ENCODE assay signal across 8 cellular contexts in genomic region chr17:57861737-57862409, GRCh38. TPM values are rescaled to one million over a fixed set of nuclear protein-coding genes. Genes with fewer than 3 reads are reported as not detected.
DNase-seq lines count a peak whose midpoint lies in the region; ATAC-seq and TF ChIP-seq lines count a peak whose summit lies in the region.

No MANE protein-coding gene starts in this region.

- peak overlapping the region; percentile 60 for H3K4me3 Mint-ChIP-seq in activated CD4-positive, alpha-beta T cell treated with anti-CD3 and anti-CD28 coated beads for 36 hours
- peak overlapping the region; percentile 68 for H3K4me3 Mint-ChIP-seq in stimulated activated effector memory CD8-positive, alpha-beta T cell treated with anti-CD3 and anti-CD28 coated beads, Interleukin-12 subunit alpha, Interleukin-12 subunit beta, amount 100 ng/mL, for 72 hours

- POLR2A ChIA-PET in activated CD4-positive, alpha-beta T cell treated with anti-CD3 and anti-CD28 coated beads for 36 hours (lab: Charles Lee) = no interaction called here

- no peak overlapping the region for H3K27ac Mint-ChIP-seq in activated CD4-positive, alpha-beta T cell treated with anti-CD3 and anti-CD28 coated beads for 36 hours
- no peak overlapping the region for H3K27ac Mint-ChIP-seq in stimulated activated effector memory CD8-positive, alpha-beta T cell treated with anti-CD3 and anti-CD28 coated beads, Interleukin-12 subunit alpha, Interleukin-12 subunit beta, amount 100 ng/mL, for 72 hours

- H3K27ac ChIP-seq in brain microvascular endothelial cell = no peak overlapping the region

- peaks cover 13% of the 10 kb centered on the region for H3K27me3 Mint-ChIP-seq in activated CD4-positive, alpha-beta T cell treated with anti-CD3 and anti-CD28 coated beads for 36 hours

- no peaks in the 10 kb centered on the region for H3K36me3 Mint-ChIP-seq in activated CD4-positive, alpha-beta T cell treated with anti-CD3 and anti-CD28 coated beads for 36 hours (ENCODE audit: low read depth)
- H3K36me3 Mint-ChIP-seq in stimulated activated effector memory CD8-positive, alpha-beta T cell treated with anti-CD3 and anti-CD28 coated beads, Interleukin-12 subunit alpha, Interleukin-12 subunit beta, amount 100 ng/mL, for 72 hours = no peaks in the 10 kb centered on the region

- intact Hi-C loops in activated CD4-positive, alpha-beta T cell treated with anti-CD3 and anti-CD28 coated beads for 36 hours (cut with DNase I, micrococcal nuclease) = no loop called here

- no peaks in the 10 kb centered on the region for H3K9me3 Mint-ChIP-seq in activated CD4-positive, alpha-beta T cell treated with anti-CD3 and anti-CD28 coated beads for 36 hours (ENCODE audit: low read depth)
- H3K9me3 Mint-ChIP-seq in stimulated activated effector memory CD8-positive, alpha-beta T cell treated with anti-CD3 and anti-CD28 coated beads, Interleukin-12 subunit alpha, Interleukin-12 subunit beta, amount 100 ng/mL, for 72 hours = no peaks in the 10 kb centered on the region

- no peaks in the 10 kb centered on the region for H3K27me3 ChIP-seq in brain microvascular endothelial cell (replicated peaks)

- TF ChIP-seq CTCF in brain microvascular endothelial cell (IDR thresholded peaks at IDR 0.05; ENCODE audit: low read depth, low read length, missing control alignments) = no peak

- no peak for DNase-seq in activated CD4-positive, alpha-beta T cell treated with anti-CD3 and anti-CD28 coated beads for 36 hours
- no peak for DNase-seq in activated CD4-positive, alpha-beta T cell treated with anti-CD3 and anti-CD28 coated beads, Interleukin-2, amount 50 U/mL, for 1 hour
- DNase-seq in brain microvascular endothelial cell (no peak), iris pigment epithelial cell (ENCODE audit: low read depth) (peak; percentile 43), NCI-H1930 (lab: John Stamatoyannopoulos, UW) (no peak)
- DNase-seq in stimulated activated effector memory CD8-positive, alpha-beta T cell treated with anti-CD3 and anti-CD28 coated beads, Interleukin-12 subunit alpha, Interleukin-12 subunit beta, amount 100 ng/mL, for 72 hours (ENCODE audit: low spot score in 2 of 2) = no peak
- DNase-seq in activated CD4-positive, CD25-positive, alpha-beta regulatory T cell (lab: John Stamatoyannopoulos, UW) = no peak

- CTCF ChIA-PET in activated CD4-positive, alpha-beta T cell treated with anti-CD3 and anti-CD28 coated beads for 36 hours (lab: Charles Lee) = interaction anchor here (0.6 to 15.7 kb wide), 9 partner anchors 8 to 311 kb away, joined by 3 to 249 read pairs (median 4); partner anchors contain the start of gene SRSF1

- peak overlapping the region; percentile 55 for H3K4me3 ChIP-seq in brain microvascular endothelial cell (ENCODE audit: low read depth, low read length)

- peaks cover 9% of the 10 kb centered on the region for H3K4me1 Mint-ChIP-seq in activated CD4-positive, alpha-beta T cell treated with anti-CD3 and anti-CD28 coated beads for 36 hours
- H3K4me1 Mint-ChIP-seq in stimulated activated effector memory CD8-positive, alpha-beta T cell treated with anti-CD3 and anti-CD28 coated beads, Interleukin-12 subunit alpha, Interleukin-12 subunit beta, amount 100 ng/mL, for 72 hours = peaks cover 11% of the 10 kb centered on the region

- no peak for ATAC-seq in activated CD4-positive, alpha-beta T cell treated with anti-CD3 and anti-CD28 coated beads for 36 hours
- no peak for ATAC-seq in stimulated activated effector memory CD8-positive, alpha-beta T cell treated with anti-CD3 and anti-CD28 coated beads, Interleukin-12 subunit alpha, Interleukin-12 subunit beta, amount 100 ng/mL, for 72 hours
- no peak for ATAC-seq in HG03460 (IDR thresholded peaks at IDR 0.05; ENCODE audit: unreplicated experiment)

- H3K36me3 ChIP-seq in brain microvascular endothelial cell (replicated peaks) = peaks cover 3% of the 10 kb centered on the region

- in situ Hi-C loops in brain microvascular endothelial cell (cut with HindIII; ENCODE audit: low pct_ligation_motif_present, low sequenced_read_pairs) = no loop called here

RNA-seq across cellular contexts. Expression of gene MRPS23, which starts 12.0 kb away (rescaled TPM):
- 10 to 100 TPM; 42.6 to 69.7 TPM for total RNA-seq in activated CD4-positive, alpha-beta T cell treated with anti-CD3 and anti-CD28 coated beads for 36 hours
